17 cellular contexts compared by ENCODE assay signal in the genomic region with DNA sequence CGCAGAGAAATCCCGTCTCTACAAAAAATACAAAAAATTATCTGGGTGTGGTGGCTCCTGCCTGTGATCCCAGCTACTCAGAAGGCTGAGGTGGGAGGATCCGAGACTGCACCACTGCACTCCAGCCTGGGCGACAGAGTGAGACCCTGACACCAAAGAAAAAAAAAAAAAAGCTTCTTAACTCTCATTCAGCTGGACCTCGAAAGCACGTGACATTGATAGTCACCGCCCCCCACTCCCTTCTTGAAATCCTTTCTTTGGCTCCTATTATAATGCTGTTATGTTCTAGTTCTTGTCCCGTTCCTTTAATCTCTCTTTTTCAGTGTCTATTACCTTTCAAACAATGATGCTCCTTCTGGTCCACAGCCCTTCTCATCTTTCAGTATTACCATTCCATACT. TPM values are rescaled to one million over a fixed set of nuclear protein-coding genes. Genes with fewer than 3 reads are reported as not detected.
DNase-seq lines count a peak whose midpoint lies in the region; ATAC-seq and TF ChIP-seq lines count a peak whose summit lies in the region.
"Had no signal": no experiment of that assay in that cellular context is flagged by ENCODE, and none has a peak within 500 bp of the region (broad histone marks: within the 10 kb centered on the region; RNA-seq: fewer than 3 reads in every experiment).

No MANE protein-coding gene starts in this region.

- H3K27ac Mint-ChIP-seq in activated naive CD4-positive, alpha-beta T cell treated with anti-CD3 and anti-CD28 coated beads, Interleukin-2, amount 50 U/mL, for 24 hours: peak overlapping the region; percentile 24
- H3K27ac Mint-ChIP-seq in brain: no peak overlapping the region
- no peak overlapping the region for H3K27ac Mint-ChIP-seq in activated CD8-positive, alpha-beta T cell treated with anti-CD3 and anti-CD28 coated beads for 36 hours

- H3K27me3 Mint-ChIP-seq in activated naive CD4-positive, alpha-beta T cell treated with anti-CD3 and anti-CD28 coated beads, Interleukin-2, amount 50 U/mL, for 24 hours: no peaks in the 10 kb centered on the region
- peaks cover 6% of the 10 kb centered on the region for H3K27me3 Mint-ChIP-seq in brain
- H3K27me3 Mint-ChIP-seq in activated CD8-positive, alpha-beta T cell treated with anti-CD3 and anti-CD28 coated beads for 36 hours: no peaks in the 10 kb centered on the region

- ATAC-seq in activated CD8-positive, alpha-beta T cell treated with anti-CD3 and anti-CD28 coated beads for 36 hours: no peak
- ATAC-seq: left colon had no signal

- no peaks in the 10 kb centered on the region for H3K9me3 Mint-ChIP-seq in activated naive CD4-positive, alpha-beta T cell treated with anti-CD3 and anti-CD28 coated beads, Interleukin-2, amount 50 U/mL, for 24 hours
- no peaks in the 10 kb centered on the region for H3K9me3 Mint-ChIP-seq in brain
- H3K9me3 Mint-ChIP-seq in activated CD8-positive, alpha-beta T cell treated with anti-CD3 and anti-CD28 coated beads for 36 hours: no peaks in the 10 kb centered on the region

- peaks cover 13% of the 10 kb centered on the region for H3K4me1 Mint-ChIP-seq in activated naive CD4-positive, alpha-beta T cell treated with anti-CD3 and anti-CD28 coated beads, Interleukin-2, amount 50 U/mL, for 24 hours
- H3K4me1 Mint-ChIP-seq in brain: peaks cover 5% of the 10 kb centered on the region
- peaks cover 11% of the 10 kb centered on the region for H3K4me1 Mint-ChIP-seq in activated CD8-positive, alpha-beta T cell treated with anti-CD3 and anti-CD28 coated beads for 36 hours (ENCODE audit: low read depth)

- CTCF ChIA-PET in activated CD8-positive, alpha-beta T cell treated with anti-CD3 and anti-CD28 coated beads for 36 hours (lab: Charles Lee): interaction anchor here (1.0 to 11.3 kb wide), 3 partner anchors 131 to 186 kb away, joined by 3 to 191 read pairs (median 3); no protein-coding TSS in a partner anchor

- intact Hi-C loops in esophagus squamous epithelium (cut with DNase I): no loop called here
- intact Hi-C loops in activated CD8-positive, alpha-beta T cell treated with anti-CD3 and anti-CD28 coated beads for 36 hours (cut with micrococcal nuclease): no loop called here

- H3K36me3 ChIP-seq in esophagus squamous epithelium: no peaks in the 10 kb centered on the region
- H3K36me3 ChIP-seq: brain microvascular endothelial cell, SJSA1, stomach had no signal

- TF ChIP-seq POLR2A in esophagus squamous epithelium (IDR thresholded peaks at IDR 0.05): no peak

- DNase-seq in DMS 273 treated with DMSO at 0.1 percent for 48 hours (lab: John Stamatoyannopoulos, UW) (peak; percentile 59), DMS 273 (lab: John Stamatoyannopoulos, UW; ENCODE audit: unreplicated experiment) (no peak), superior temporal gyrus (ENCODE audit: extremely low spot score) (peak; percentile 35), esophagus squamous epithelium (lab: John Stamatoyannopoulos, UW) (no peak)
- no peak for DNase-seq in activated naive CD4-positive, alpha-beta T cell (lab: John Stamatoyannopoulos, UW)
- no peak for DNase-seq in activated CD8-positive, alpha-beta T cell treated with anti-CD3 and anti-CD28 coated beads for 36 hours
- DNase-seq: activated gamma-delta T cell treated with Interleukin-2 at 50 U/mL for 16 hours, brain microvascular endothelial cell, KG1, NCI-H187, stomach had no signal

- no peaks in the 10 kb centered on the region for H3K36me3 Mint-ChIP-seq in activated naive CD4-positive, alpha-beta T cell treated with anti-CD3 and anti-CD28 coated beads, Interleukin-2, amount 50 U/mL, for 24 hours
- H3K36me3 Mint-ChIP-seq in brain: no peaks in the 10 kb centered on the region
- no peaks in the 10 kb centered on the region for H3K36me3 Mint-ChIP-seq in activated CD8-positive, alpha-beta T cell treated with anti-CD3 and anti-CD28 coated beads for 36 hours (ENCODE audit: low read depth)

- H3K4me1 ChIP-seq in esophagus squamous epithelium: peaks cover 0 to 43% (median 15%) of the 10 kb centered on the region in 3 donors

- H3K4me3 Mint-ChIP-seq in activated naive CD4-positive, alpha-beta T cell treated with anti-CD3 and anti-CD28 coated beads, Interleukin-2, amount 50 U/mL, for 24 hours: peak overlapping the region; percentile 23
- H3K4me3 Mint-ChIP-seq in brain: peak overlapping the region in 3 of 5 experiments; percentile 17 to 40 (median 40)
- H3K4me3 Mint-ChIP-seq in activated CD8-positive, alpha-beta T cell treated with anti-CD3 and anti-CD28 coated beads for 36 hours: no peak overlapping the region

- H3K4me3 ChIP-seq in esophagus squamous epithelium: peak overlapping the region in 1 of 4 donors; percentile 78
- H3K4me3 ChIP-seq: SJSA1 had no signal

- 75 to 78% methylated on average over 8 of the region's 8 CpGs for WGBS in esophagus squamous epithelium, 2 donors

- H3K27ac ChIP-seq in esophagus squamous epithelium: no peak overlapping the region
- H3K27ac ChIP-seq: 22Rv1, brain microvascular endothelial cell, C4-2B, SJSA1, stomach had no signal

- no peaks in the 10 kb centered on the region for H3K9me3 ChIP-seq in esophagus squamous epithelium
- H3K9me3 ChIP-seq: SJSA1, stomach had no signal

- POLR2A ChIA-PET in activated CD8-positive, alpha-beta T cell treated with anti-CD3 and anti-CD28 coated beads for 36 hours (lab: Charles Lee): interaction anchor here (0.5 to 4.8 kb wide), 2 partner anchors 29 to 149 kb away, joined by 3 to 23 read pairs; a partner anchor contains a TSS

- no peaks in the 10 kb centered on the region for H3K27me3 ChIP-seq in esophagus squamous epithelium
- H3K27me3 ChIP-seq: brain microvascular endothelial cell, SJSA1, stomach had no signal

- TF ChIP-seq CTCF in brain (conservative IDR thresholded peaks at IDR 0.05) (no peak), esophagus squamous epithelium (IDR thresholded peaks at IDR 0.05) (no peak)
- no peak for TF ChIP-seq CTCF in activated CD8-positive, alpha-beta T cell treated with anti-CD3 and anti-CD28 coated beads for 36 hours (IDR thresholded peaks at IDR 0.05)

RNA-seq across cellular contexts. Expression of a gene that starts 2.0 kb away (rescaled TPM):
- 8.2 TPM for polyA plus RNA-seq in brain (ENCODE audit: insufficient read depth, low read depth, low replicate concordance)
- 1 to 10 TPM; 4.2 to 8.4 (median 5.9) TPM for total RNA-seq in esophagus squamous epithelium
- total RNA-seq in activated CD8-positive, alpha-beta T cell treated with anti-CD3 and anti-CD28 coated beads for 36 hours: 1 to 10 TPM; 2.9 to 3.7 TPM

RNA-seq across cellular contexts. Expression of a gene that starts 10.9 kb away (rescaled TPM):
- polyA plus RNA-seq in brain (ENCODE audit: insufficient read depth, low read depth, low replicate concordance): 7.4 TPM
- total RNA-seq in esophagus squamous epithelium: 1 to 10 TPM in 1 of 4 donors, under 1 TPM in 2, not detected in 1; 0.15 to 1.1 (median 0.76) TPM
- 1 to 10 TPM; 5.6 to 7.1 TPM for total RNA-seq in activated CD8-positive, alpha-beta T cell treated with anti-CD3 and anti-CD28 coated beads for 36 hours

RNA-seq across cellular contexts. Expression of a gene that starts 11.1 kb away (rescaled TPM):
- 10.1 TPM for polyA plus RNA-seq in brain (ENCODE audit: insufficient read depth, low read depth, low replicate concordance)
- 1 to 10 TPM; 1.1 to 2.1 (median 1.8) TPM for total RNA-seq in esophagus squamous epithelium
- 1 to 10 TPM; 8.4 to 10.0 TPM for total RNA-seq in activated CD8-positive, alpha-beta T cell treated with anti-CD3 and anti-CD28 coated beads for 36 hours

RNA-seq across cellular contexts. Expression of a gene that starts 32.7 kb away (rescaled TPM):
- polyA plus RNA-seq in brain (ENCODE audit: insufficient read depth, low read depth, low replicate concordance): 499 TPM
- 1,000 to 10,000 TPM in 3 of 4 donors, 100 to 1,000 TPM in 1; 531 to 1,461 (median 1,071) TPM for total RNA-seq in esophagus squamous epithelium
- total RNA-seq in activated CD8-positive, alpha-beta T cell treated with anti-CD3 and anti-CD28 coated beads for 36 hours: 100 to 1,000 TPM; 547 to 553 TPM

Comparison
In these comparisons a context has a peak if more than half of its experiments do, and no peak if none do; other contexts are left out.
1. DNase-seq: peak in DMS 273 treated with DMSO at 0.1 percent for 48 hours (single experiment) and superior temporal gyrus (single experiment); none in DMS 273 (single experiment), activated naive CD4-positive, alpha-beta T cell (0 of 4), esophagus squamous epithelium (single experiment) and activated CD8-positive, alpha-beta T cell treated with anti-CD3 and anti-CD28 coated beads for 36 hours (single experiment).